In the genomic region with DNA sequence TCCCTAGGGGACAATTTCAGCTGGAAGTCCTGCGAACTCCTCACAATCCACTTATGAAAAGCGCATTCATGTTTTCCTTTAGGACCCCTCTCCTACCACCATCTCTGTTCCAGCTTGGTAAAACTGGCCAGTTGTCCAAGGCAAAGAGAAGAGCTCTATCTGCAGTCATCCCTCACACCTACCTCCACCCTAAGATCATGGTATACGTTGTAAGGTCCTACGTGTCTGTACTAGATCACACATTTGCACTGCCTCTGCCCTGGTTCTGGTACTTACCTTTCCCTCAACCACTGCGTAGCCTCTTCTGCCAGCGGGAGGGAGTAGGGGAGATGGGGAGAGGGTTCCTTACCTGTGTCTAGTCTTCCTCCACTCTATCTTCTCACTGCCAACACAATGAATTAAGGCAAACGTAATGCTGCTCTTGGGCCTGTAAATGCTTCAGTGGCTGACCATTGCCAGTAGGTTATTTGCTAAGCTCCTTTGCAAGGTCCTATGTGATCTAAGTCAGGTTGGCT, we compare ENCODE assay signal across 8 cellular contexts. TPM values are rescaled to one million over a fixed set of nuclear protein-coding genes. Genes with fewer than 3 reads are reported as not detected.
A peak's percentile ranks its signal among the peaks of the same experiment; 100 is the strongest.
DNase-seq lines count a peak whose midpoint lies in the region; ATAC-seq and TF ChIP-seq lines count a peak whose summit lies in the region.

No MANE protein-coding gene starts in this region.

- no peaks in the 10 kb centered on the region for H4K20me1 ChIP-seq in neural progenitor cell (ENCODE audit: low read depth)

- ATAC-seq in GM21528 (IDR thresholded peaks at IDR 0.05; ENCODE audit: low FRiP score, unreplicated experiment) (peak; percentile 4), GM21526 (IDR thresholded peaks at IDR 0.05; ENCODE audit: low FRiP score, unreplicated experiment) (no peak)

- H3K27me3 ChIP-seq in neural progenitor cell: no peaks in the 10 kb centered on the region

- H3K4me1 Mint-ChIP-seq in neural progenitor cell: peaks cover 19% of the 10 kb centered on the region

- DNase-seq in SHP77 (lab: John Stamatoyannopoulos, UW): peak; percentile 5 to 12
- peak; percentile 10 for DNase-seq in epithelial cell of esophagus (ENCODE audit: low read depth)
- DNase-seq in neural progenitor cell (ENCODE audit: low spot score): peak; percentile 4
- DNase-seq in NCI-H2029 treated with DMSO at 0.1 percent for 48 hours (lab: John Stamatoyannopoulos, UW): no peak
- no peak for DNase-seq in mesenteric fat pad (ENCODE audit: low spot score)
- DNase-seq in cerebellar cortex (ENCODE audit: low spot score): no peak

- H3K9me3 Mint-ChIP-seq in neural progenitor cell: no peaks in the 10 kb centered on the region

- peaks cover 37% of the 10 kb centered on the region for H3K79me2 ChIP-seq in neural progenitor cell (ENCODE audit: low read depth)

- peak overlapping the region; percentile 85 for H2AFZ ChIP-seq in neural progenitor cell (replicated peaks)

- TF ChIP-seq CTCF in epithelial cell of esophagus (IDR thresholded peaks at IDR 0.05; ENCODE audit: insufficient read depth, low read depth, low read length, missing control alignments) (no peak), neural progenitor cell (IDR thresholded peaks at IDR 0.05) (no peak)

- H3K4me2 ChIP-seq in neural progenitor cell: peak overlapping the region; percentile 93

- H3K9me3 ChIP-seq in neural progenitor cell (ENCODE audit: low read depth): no peaks in the 10 kb centered on the region

- peaks cover 4% of the 10 kb centered on the region for H3K27me3 Mint-ChIP-seq in neural progenitor cell (ENCODE audit: insufficient read depth, low read depth)

- peaks cover 9% of the 10 kb centered on the region for H3K4me1 ChIP-seq in neural progenitor cell

- H3K27ac Mint-ChIP-seq in neural progenitor cell: peak overlapping the region; percentile 97

- no peaks in the 10 kb centered on the region for H3K36me3 ChIP-seq in neural progenitor cell

- peaks cover 6% of the 10 kb centered on the region for H3F3A ChIP-seq in neural progenitor cell (ENCODE audit: low read depth)

- H3K9ac ChIP-seq in neural progenitor cell: peak overlapping the region; percentile 51

- H3K4me3 ChIP-seq in epithelial cell of esophagus (ENCODE audit: low read length) (peak overlapping the region; percentile 88), neural progenitor cell (peak overlapping the region; percentile 83)

- peak overlapping the region; percentile 95 for H3K4me3 Mint-ChIP-seq in neural progenitor cell

- no peaks in the 10 kb centered on the region for H3K36me3 Mint-ChIP-seq in neural progenitor cell

- H3K27ac ChIP-seq in neural progenitor cell: no peak overlapping the region

RNA-seq across cellular contexts. Expression of a gene that starts 0.7 kb away (rescaled TPM):
- total RNA-seq in neural progenitor cell (ENCODE audit: low replicate concordance) (65.3 and 89.3 TPM in 2 replicates), mesenteric fat pad (27.9 TPM)

RNA-seq across cellular contexts. Expression of a gene that starts 49.6 kb away (rescaled TPM):
- 11.6 and 11.9 TPM in 2 replicates for total RNA-seq in neural progenitor cell (ENCODE audit: low replicate concordance)
- 15.1 TPM for total RNA-seq in mesenteric fat pad

Comparison
In these comparisons a context has a peak if more than half of its experiments do, and no peak if none do; other contexts are left out.
1. DNase-seq: peak in SHP77 (2 of 2), epithelial cell of esophagus (single experiment) and neural progenitor cell (single experiment); none in NCI-H2029 treated with DMSO at 0.1 percent for 48 hours (single experiment), mesenteric fat pad (single experiment) and cerebellar cortex (single experiment).